In genomic region chr2:218985021-218985324, GRCh38 we compare ENCODE assay signal across 12 cellular contexts. TPM values are rescaled to one million over a fixed set of nuclear protein-coding genes. Genes with fewer than 3 reads are reported as not detected.
DNase-seq lines count a peak whose midpoint lies in the region; ATAC-seq and TF ChIP-seq lines count a peak whose summit lies in the region.
"Had no signal": no experiment of that assay in that cellular context is flagged by ENCODE, and none has a peak within 500 bp of the region (broad histone marks: within the 10 kb centered on the region; RNA-seq: fewer than 3 reads in every experiment).

Gene FEV, minus strand, starts transcription at chr2:218985184. Its CDS starts 109 bp downstream, at chr2:218985075.

- peaks cover 26% of the 10 kb centered on the region for H3K36me3 ChIP-seq in BE2C
- H3K36me3 ChIP-seq in ascending aorta = no peaks in the 10 kb centered on the region

- H3K27ac Mint-ChIP-seq in nephron progenitor cell = no peak within 1 kb of the TSS
- H3K27ac Mint-ChIP-seq: HFFc6 had no signal

- H3K4me3 ChIP-seq in BE2C (ENCODE audit: low read depth, low read length) (peak within 1 kb of the TSS; percentile 96), ascending aorta (peak within 1 kb of the TSS; percentile 20 to 39)

- no peaks in the 10 kb centered on the region for H3K9me3 Mint-ChIP-seq in nephron progenitor cell
- H3K9me3 Mint-ChIP-seq: HFFc6 had no signal

- no peak within 1 kb of the TSS for H3K27ac ChIP-seq in ascending aorta

- TF ChIP-seq CTCF in BE2C (IDR thresholded peaks at IDR 0.05; ENCODE audit: low read depth, low read length) (no peak), ascending aorta (IDR thresholded peaks at IDR 0.05) (no peak), nephron progenitor cell (IDR thresholded peaks at IDR 0.05) (no peak)

- H3K9me3 ChIP-seq in BE2C (no peaks in the 10 kb centered on the region), ascending aorta (no peaks in the 10 kb centered on the region)

- no peak for TF ChIP-seq POLR2A in GM18505 (IDR thresholded peaks at IDR 0.05; ENCODE audit: borderline replicate concordance, extremely low read depth, insufficient read depth, insufficient read length)

- no peaks in the 10 kb centered on the region for H3K36me3 Mint-ChIP-seq in nephron progenitor cell (ENCODE audit: low read depth)

- ATAC-seq in HG03521 (IDR thresholded peaks at IDR 0.05; ENCODE audit: unreplicated experiment) (no peak), GM21515 (IDR thresholded peaks at IDR 0.05; ENCODE audit: unreplicated experiment) (no peak), GM18505 (IDR thresholded peaks at IDR 0.05; ENCODE audit: unreplicated experiment) (no peak)

- peaks cover 23% of the 10 kb centered on the region for H3K4me1 ChIP-seq in BE2C
- H3K4me1 ChIP-seq in ascending aorta = peaks cover 16 to 36% of the 10 kb centered on the region in 2 donors

- H3K27me3 Mint-ChIP-seq in nephron progenitor cell (ENCODE audit: low read depth, poor library complexity) = peaks cover 99% of the 10 kb centered on the region

- intact Hi-C loops in ascending aorta (cut with DNase I) = no loop called here

- DNase-seq in BE2C (peak; percentile 71), COLO668 (lab: John Stamatoyannopoulos, UW; ENCODE audit: unreplicated experiment) (peak; percentile 51), ascending aorta (ENCODE audit: low spot score in 2 of 2) (no peak), nephron progenitor cell (no peak), NCI-H1930 (lab: John Stamatoyannopoulos, UW) (no peak)
- DNase-seq: HFFc6, mammary epithelial cell, NCI-H1436 had no signal

- H3K27me3 ChIP-seq in BE2C = peaks cover 3% of the 10 kb centered on the region; the same call in 1 of the 2 replicates
- H3K27me3 ChIP-seq in ascending aorta = peaks cover 50% of the 10 kb centered on the region

- peaks cover 11% of the 10 kb centered on the region for H3K4me1 Mint-ChIP-seq in nephron progenitor cell

- peak within 1 kb of the TSS; percentile 72 for H3K4me3 Mint-ChIP-seq in nephron progenitor cell
- H3K4me3 Mint-ChIP-seq: HFFc6 had no signal

RNA-seq across cellular contexts. Expression of gene FEV, which starts in this region (rescaled TPM):
- polyA plus RNA-seq in BE2C (2012; ENCODE audit: insufficient read depth, insufficient read length, low read depth) = 1,006 TPM
- not detected for total RNA-seq in ascending aorta
- total RNA-seq: HFFc6, mammary epithelial cell, subcutaneous adipose tissue had no signal
- polyA plus RNA-seq: mammary epithelial cell had no signal

Comparison
In these comparisons a context has a peak if more than half of its experiments do, and no peak if none do; other contexts are left out.
1. DNase-seq: peak in BE2C (single experiment) and COLO668 (single experiment); none in ascending aorta (0 of 2), nephron progenitor cell (single experiment) and NCI-H1930 (0 of 2).